In genomic region chr17:82291582-82292250, GRCh38 we compare ENCODE assay signal across 8 cellular contexts. TPM values are rescaled to one million over a fixed set of nuclear protein-coding genes. Genes with fewer than 3 reads are reported as not detected.
DNase-seq lines count a peak whose midpoint lies in the region; ATAC-seq and TF ChIP-seq lines count a peak whose summit lies in the region.

No MANE protein-coding gene starts in this region.

- H3K4me3 ChIP-seq in Jurkat, Clone E6-1 (ENCODE audit: low read length): peak overlapping the region; percentile 75
- H3K4me3 ChIP-seq in body of pancreas (peak overlapping the region; percentile 71 to 76), mononuclear cell (ENCODE audit: low read length) (peak overlapping the region; percentile 79)

- no peaks in the 10 kb centered on the region for H3K9me3 ChIP-seq in body of pancreas
- H3K9me3 ChIP-seq in mononuclear cell (ENCODE audit: low read depth, low read length): no peaks in the 10 kb centered on the region

- intact Hi-C loops in body of pancreas (cut with DNase I): no loop called here

- WGBS in body of pancreas, 2 donors: 74 to 81% methylated on average over 19 of the region's 19 CpGs

- H3K4me1 ChIP-seq in body of pancreas: peaks cover 67% of the 10 kb centered on the region
- peaks cover 35% of the 10 kb centered on the region for H3K4me1 ChIP-seq in mononuclear cell (ENCODE audit: insufficient read depth, low read length)

- TF ChIP-seq POLR2A in body of pancreas (IDR thresholded peaks at IDR 0.05): no peak

- no peak for DNase-seq in Jurkat, Clone E6-1 (ENCODE audit: low read depth, low spot score)
- no peak for DNase-seq in body of pancreas
- no peak for DNase-seq in amniotic stem cell (lab: John Stamatoyannopoulos, UW)
- no peak for DNase-seq in left lobe of liver (ENCODE audit: low spot score)
- no peak for DNase-seq in DMS 273 treated with DMSO at 0.1 percent for 48 hours (lab: John Stamatoyannopoulos, UW)

- H3K27me3 ChIP-seq in body of pancreas (no peaks in the 10 kb centered on the region), mononuclear cell (ENCODE audit: insufficient read depth, low read length) (no peaks in the 10 kb centered on the region)

- H3K27ac ChIP-seq in 22Rv1 (peak overlapping the region; percentile 97), body of pancreas (peak overlapping the region; percentile 96 to 100 (median 98))

- H3K36me3 ChIP-seq in body of pancreas (replicated peaks in 1 of 2; ENCODE audit: insufficient read depth in 1 of 2, low read depth in 2 of 2): no peaks in the 10 kb centered on the region

- ATAC-seq in body of pancreas (no peak), GM21717 (IDR thresholded peaks at IDR 0.05; ENCODE audit: unreplicated experiment) (no peak), left lobe of liver (no peak)

- TF ChIP-seq CTCF in 22Rv1 (IDR thresholded peaks at IDR 0.05) (no peak), body of pancreas (IDR thresholded peaks at IDR 0.05) (no peak)

RNA-seq across cellular contexts. Expression of gene CSNK1D, which starts 18.2 kb away (rescaled TPM):
- 98.1 TPM for polyA plus RNA-seq in Jurkat, Clone E6-1 (2012; ENCODE audit: insufficient read depth, insufficient read length)
- total RNA-seq in body of pancreas (100 to 1,000 TPM in 1 of 2 donors, 10 to 100 TPM in 1; 37.6 to 116 TPM), mononuclear cell (89.3 TPM), left lobe of liver (49.6 TPM)

RNA-seq across cellular contexts. Expression of gene CD7, which starts 25.7 kb away (rescaled TPM):
- polyA plus RNA-seq in Jurkat, Clone E6-1 (2012; ENCODE audit: insufficient read depth, insufficient read length): 165 TPM
- not detected for total RNA-seq in body of pancreas
- 48.5 TPM for total RNA-seq in mononuclear cell
- 1.4 TPM for total RNA-seq in left lobe of liver

RNA-seq across cellular contexts. Expression of gene SECTM1, which starts 41.9 kb away (rescaled TPM):
- polyA plus RNA-seq in Jurkat, Clone E6-1 (2012; ENCODE audit: insufficient read depth, insufficient read length): not detected
- total RNA-seq in body of pancreas (1 to 10 TPM; 5.4 to 6.3 TPM), mononuclear cell (49.5 TPM), left lobe of liver (3.0 TPM)

Comparison
In these comparisons a context has a peak if more than half of its experiments do, and no peak if none do; other contexts are left out.
1. RNA of gene CD7, which starts 25.7 kb away (total RNA-seq): 48.5 TPM in mononuclear cell (single experiment); 1.4 TPM in left lobe of liver (single experiment) and not detected in body of pancreas; every median in the first group is over 10 times any median in the second.
2. Peak in every context shown above with its lines, with median percentiles within 50 percentile points of each other: H3K4me3 ChIP-seq.